In genomic region chr10:5575144-5575481, GRCh38 we compare ENCODE assay signal across 1 cellular context.
TF ChIP-seq lines count a peak whose summit lies in the region.

No MANE protein-coding gene starts in this region.

TF ChIP-seq in GM23338, 12 proteins besides CTCF, POLR2A, EP300 and RAD21 (continued from another document):
- TF ChIP-seq ZNF462 (CRISPR knock-in tag; IDR thresholded peaks at IDR 0.05): no peak
- TF ChIP-seq, protein P1, sequence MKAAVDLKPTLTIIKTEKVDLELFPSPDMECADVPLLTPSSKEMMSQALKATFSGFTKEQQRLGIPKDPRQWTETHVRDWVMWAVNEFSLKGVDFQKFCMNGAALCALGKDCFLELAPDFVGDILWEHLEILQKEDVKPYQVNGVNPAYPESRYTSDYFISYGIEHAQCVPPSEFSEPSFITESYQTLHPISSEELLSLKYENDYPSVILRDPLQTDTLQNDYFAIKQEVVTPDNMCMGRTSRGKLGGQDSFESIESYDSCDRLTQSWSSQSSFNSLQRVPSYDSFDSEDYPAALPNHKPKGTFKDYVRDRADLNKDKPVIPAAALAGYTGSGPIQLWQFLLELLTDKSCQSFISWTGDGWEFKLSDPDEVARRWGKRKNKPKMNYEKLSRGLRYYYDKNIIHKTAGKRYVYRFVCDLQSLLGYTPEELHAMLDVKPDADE (IDR thresholded peaks at IDR 0.05): no peak
- no peak for TF ChIP-seq CREB1 (CRISPR knock-in tag; IDR thresholded peaks at IDR 0.05; ENCODE audit: low read depth)
- no peak for TF ChIP-seq ZNF331 (CRISPR knock-in tag; IDR thresholded peaks at IDR 0.05; ENCODE audit: low read depth)
- no peak for TF ChIP-seq STAT1 (IDR thresholded peaks at IDR 0.05; ENCODE audit: unreplicated experiment)
